ENCODE assay signal across 16 cellular contexts in the genomic region with DNA sequence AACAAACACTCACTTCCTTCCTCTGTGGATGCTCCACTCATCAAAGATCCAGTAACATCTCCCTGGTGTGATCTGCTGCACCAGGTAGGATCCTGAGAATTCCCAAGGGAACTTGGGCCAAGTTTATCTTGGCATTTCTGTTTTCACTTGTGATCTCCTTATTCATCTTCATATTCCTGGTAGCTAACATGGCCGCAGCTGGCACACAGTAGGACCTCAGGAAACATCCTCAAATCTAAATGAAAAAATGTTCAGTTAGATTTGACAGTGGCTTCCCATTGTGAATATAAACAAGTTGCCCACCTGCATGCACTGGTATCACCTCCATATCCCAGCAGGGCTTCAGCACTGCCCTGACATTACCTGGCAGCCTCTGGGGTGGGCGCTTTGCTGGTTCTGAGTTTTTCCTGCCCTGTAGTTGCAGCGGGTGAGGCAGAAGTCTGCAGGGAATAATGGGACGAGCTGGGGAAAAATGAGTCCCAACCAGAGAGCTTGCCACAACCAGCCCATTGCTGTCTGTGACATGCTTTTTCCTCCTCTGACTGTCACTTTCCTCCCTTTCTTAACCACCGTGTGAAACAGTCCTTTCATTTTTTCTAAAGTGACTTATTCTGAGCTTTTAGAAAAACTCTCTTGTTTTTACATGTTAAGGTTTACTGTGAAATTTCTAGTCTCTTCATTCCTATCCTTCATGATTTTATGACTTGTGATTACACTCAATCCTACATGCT. TPM values are rescaled to one million over a fixed set of nuclear protein-coding genes. Genes with fewer than 3 reads are reported as not detected.
DNase-seq lines count a peak whose midpoint lies in the region; ATAC-seq, FAIRE-seq and TF ChIP-seq lines count a peak whose summit lies in the region.
"Had no signal": no experiment of that assay in that cellular context is flagged by ENCODE, and none has a peak within 500 bp of the region (broad histone marks: within the 10 kb centered on the region; RNA-seq: fewer than 3 reads in every experiment).

No MANE protein-coding gene starts in this region.

- no peaks in the 10 kb centered on the region for H4K20me1 ChIP-seq in PC-3 (ENCODE audit: low read length)

- CTCF ChIA-PET in PC-3 (lab: Charles Lee): no interaction called here

- no peak overlapping the region for H4K12ac ChIP-seq in trophoblast cell (ENCODE audit: low read depth, low read length)

- H3F3A ChIP-seq in PC-3 (ENCODE audit: low read length, unreplicated experiment): peaks cover 14% of the 10 kb centered on the region

- H3K4ac ChIP-seq in trophoblast cell (ENCODE audit: low read depth, low read length): no peak overlapping the region

- TF ChIP-seq CTCF in PC-3 (conservative IDR thresholded peaks at IDR 0.05; ENCODE audit: low read depth, low read length) (no peak), bronchial epithelial cell (IDR thresholded peaks at IDR 0.05; ENCODE audit: insufficient read depth, low read length, severe bottlenecking) (no peak)

- H2BK5ac ChIP-seq in trophoblast cell (ENCODE audit: low read depth, low read length, poor library complexity): no peak overlapping the region

- H3K36me3 ChIP-seq in PC-3 (ENCODE audit: low read depth, low read length): no peaks in the 10 kb centered on the region
- no peaks in the 10 kb centered on the region for H3K36me3 ChIP-seq in bronchial epithelial cell (ENCODE audit: control insufficient read depth, insufficient read depth, low read length)
- H3K36me3 ChIP-seq in trophoblast cell (ENCODE audit: control insufficient read depth in 1 of 2, insufficient read depth in 2 of 2, low read length in 2 of 2): no peaks in the 10 kb centered on the region
- H3K36me3 ChIP-seq: cardiac muscle cell, prostate gland had no signal

- POLR2A ChIA-PET in PC-3 (lab: Charles Lee; ENCODE audit: unreplicated experiment): no interaction called here

- DNase-seq in DMS53 treated with DMSO at 0.1 percent for 48 hours (lab: John Stamatoyannopoulos, UW; ENCODE audit: unreplicated experiment) (peak; percentile 58), PC-3 (peak; percentile 4), bronchial epithelial cell (ENCODE audit: low read depth) (peak; percentile 50), trophoblast cell (no peak), COR-L47 (lab: John Stamatoyannopoulos, UW) (no peak), HCEC 1CT (no peak)
- DNase-seq: activated effector memory CD4-positive, alpha-beta T cell treated with anti-CD3 and anti-CD28 coated beads, Interleukin-2, amount 50 U/mL, for 16 hours; CD4-positive, CD25-positive, alpha-beta regulatory T cell; endodermal cell; kidney; NCI-H2171 had no signal

- H4K8ac ChIP-seq in trophoblast cell (ENCODE audit: low read depth, low read length): peak overlapping the region; percentile 26

- H3K18ac ChIP-seq in trophoblast cell (ENCODE audit: low read length): no peak overlapping the region

- no peak overlapping the region for H3K4me3 ChIP-seq in PC-3 (ENCODE audit: low read length)
- H3K4me3 ChIP-seq in bronchial epithelial cell (ENCODE audit: low read depth, low read length): no peak overlapping the region
- no peak overlapping the region for H3K4me3 ChIP-seq in trophoblast cell (ENCODE audit: low read depth, low read length)
- H3K4me3 ChIP-seq: cardiac muscle cell, prostate gland, SK-N-MC had no signal

- H3K79me2 ChIP-seq in PC-3 (ENCODE audit: low read length): no peaks in the 10 kb centered on the region
- H3K79me2 ChIP-seq in trophoblast cell (ENCODE audit: control insufficient read depth, insufficient read depth, low read length, poor library complexity): peaks cover 2% of the 10 kb centered on the region

- H2AFZ ChIP-seq in PC-3 (ENCODE audit: low read length): no peak overlapping the region
- no peak overlapping the region for H2AFZ ChIP-seq in trophoblast cell (ENCODE audit: insufficient read depth, low read length, poor library complexity)

- no peak overlapping the region for H3K23ac ChIP-seq in trophoblast cell (ENCODE audit: low read length)

- H3K79me1 ChIP-seq in trophoblast cell (ENCODE audit: low read length): peaks cover 24% of the 10 kb centered on the region

- peak overlapping the region; percentile 77 for H2AK5ac ChIP-seq in trophoblast cell (ENCODE audit: low read length)

- ATAC-seq in PC-3 (no peak), GM19023 (IDR thresholded peaks at IDR 0.05; ENCODE audit: unreplicated experiment) (no peak)

- WGBS in trophoblast cell (ENCODE audit: extremely low coverage, insufficient coverage, insufficient read length): no CpG with 5 or more reads among the region's 5 CpGs

- no peak overlapping the region for H3K14ac ChIP-seq in trophoblast cell (ENCODE audit: low read length)

- H3K9me2 ChIP-seq in PC-3 (replicated peaks; ENCODE audit: low read length): no peaks in the 10 kb centered on the region

- H2BK12ac ChIP-seq in trophoblast cell (ENCODE audit: low read length): peak overlapping the region; percentile 97

- BruUV-seq in PC-3 (replicated peaks; lab: Mats Ljungman, UMichigan): no TSS peak

- no peak overlapping the region for H3K4me2 ChIP-seq in PC-3 (ENCODE audit: low read length)
- H3K4me2 ChIP-seq in trophoblast cell (ENCODE audit: low read length): no peak overlapping the region

- no peaks in the 10 kb centered on the region for H3K27me3 ChIP-seq in PC-3 (ENCODE audit: low read length)
- no peaks in the 10 kb centered on the region for H3K27me3 ChIP-seq in bronchial epithelial cell (ENCODE audit: control insufficient read depth, insufficient read depth, low read length)
- H3K27me3 ChIP-seq in trophoblast cell (ENCODE audit: insufficient read depth, low read length): no peaks in the 10 kb centered on the region
- H3K27me3 ChIP-seq: cardiac muscle cell had no signal

- H3K27ac ChIP-seq in PC-3 (ENCODE audit: low read length): peak overlapping the region; percentile 98
- no peak overlapping the region for H3K27ac ChIP-seq in trophoblast cell (ENCODE audit: low read depth, low read length)
- H3K27ac ChIP-seq: cardiac muscle cell, SK-N-MC had no signal

- peaks cover 58% of the 10 kb centered on the region for H3K4me1 ChIP-seq in PC-3 (ENCODE audit: insufficient read depth, low read length)
- H3K4me1 ChIP-seq in trophoblast cell (ENCODE audit: control insufficient read depth in 1 of 2, insufficient read depth in 2 of 2, low read length in 2 of 2): peaks cover 21 to 25% of the 10 kb centered on the region in 2 experiments

- peak overlapping the region; percentile 63 for H2BK120ac ChIP-seq in trophoblast cell (ENCODE audit: insufficient read depth, low read length, poor library complexity)

- intact Hi-C loops in PC-3 (cut with micrococcal nuclease): no loop called here

- H3K9ac ChIP-seq in PC-3 (ENCODE audit: low read length): no peak overlapping the region
- no peak overlapping the region for H3K9ac ChIP-seq in trophoblast cell (ENCODE audit: low read length)

- H3K9me3 ChIP-seq in PC-3 (ENCODE audit: low read length): no peaks in the 10 kb centered on the region
- no peaks in the 10 kb centered on the region for H3K9me3 ChIP-seq in trophoblast cell (ENCODE audit: insufficient read depth, low read depth, low read length)
- H3K9me3 ChIP-seq: prostate gland had no signal

- peak overlapping the region; percentile 67 for H4K91ac ChIP-seq in trophoblast cell (ENCODE audit: low read depth, low read length)

- FAIRE-seq in bronchial epithelial cell (lab: Jason Lieb, UNC): no peak
- FAIRE-seq: GM19239, kidney had no signal

RNA-seq across cellular contexts. Expression of gene DSTN, which starts 9.4 kb away (rescaled TPM):
- total RNA-seq in PC-3 (2014; rRNA removed) (177 and 182 TPM in 2 replicates), bronchial epithelial cell (149 and 200 TPM in 2 replicates)
- 565 and 566 TPM in 2 replicates for polyA plus RNA-seq in trophoblast cell (2013)

RNA-seq across cellular contexts. Expression of gene BFSP1, which starts 29.3 kb away (rescaled TPM):
- total RNA-seq in PC-3 (2014; rRNA removed): 2.2 and 2.7 TPM in 2 replicates
- 2.9 and 3.6 TPM in 2 replicates for total RNA-seq in bronchial epithelial cell
- polyA plus RNA-seq in trophoblast cell (2013): 2.2 and 2.7 TPM in 2 replicates

Comparison
In these comparisons a context has a peak if more than half of its experiments do, and no peak if none do; other contexts are left out.
1. DNase-seq: peak in DMS53 treated with DMSO at 0.1 percent for 48 hours (single experiment), PC-3 (single experiment) and bronchial epithelial cell (single experiment); none in trophoblast cell (0 of 2), COR-L47 (single experiment) and HCEC 1CT (single experiment).